ENCODE assay signal across 20 cellular contexts in genomic region chr1:167440345-167440744, GRCh38.
DNase-seq lines count a peak whose midpoint lies in the region; ATAC-seq and TF ChIP-seq lines count a peak whose summit lies in the region.
"Had no signal": no experiment of that assay in that cellular context is flagged by ENCODE, and none has a peak within 500 bp of the region (broad histone marks: within the 10 kb centered on the region; RNA-seq: fewer than 3 reads in every experiment).

No MANE protein-coding gene starts in this region.

- peaks cover 0 to 2% (median 0%) of the 10 kb centered on the region in 7 donors for H3K9me3 Mint-ChIP-seq in CD4-positive, CD25-positive, alpha-beta regulatory T cell
- H3K9me3 Mint-ChIP-seq in Calu3 (ENCODE audit: low read depth, unreplicated experiment) (no peaks in the 10 kb centered on the region), natural killer cell (no peaks in the 10 kb centered on the region)
- H3K9me3 Mint-ChIP-seq in activated naive CD8-positive, alpha-beta T cell treated with anti-CD3 and anti-CD28 coated beads, Interleukin-2, amount 50 U/mL, for 24 hours, result no peaks in the 10 kb centered on the region
- H3K9me3 Mint-ChIP-seq: activated naive CD4-positive, alpha-beta T cell treated with anti-CD3 and anti-CD28 coated beads, Interleukin-2, amount 50 U/mL, for 72 hours had no signal

- H3K27me3 Mint-ChIP-seq in CD4-positive, CD25-positive, alpha-beta regulatory T cell, result no peaks in the 10 kb centered on the region
- H3K27me3 Mint-ChIP-seq in Calu3 (ENCODE audit: unreplicated experiment) (no peaks in the 10 kb centered on the region), natural killer cell (ENCODE audit: low read depth in 2 of 2) (no peaks in the 10 kb centered on the region)
- H3K27me3 Mint-ChIP-seq in activated naive CD8-positive, alpha-beta T cell treated with anti-CD3 and anti-CD28 coated beads, Interleukin-2, amount 50 U/mL, for 24 hours, result peaks cover 2% of the 10 kb centered on the region

- H3K36me3 Mint-ChIP-seq in CD4-positive, CD25-positive, alpha-beta regulatory T cell, result peaks cover 68% of the 10 kb centered on the region
- peaks cover 8% of the 10 kb centered on the region for H3K36me3 Mint-ChIP-seq in Calu3 (ENCODE audit: insufficient read depth, unreplicated experiment)
- H3K36me3 Mint-ChIP-seq in activated naive CD8-positive, alpha-beta T cell treated with anti-CD3 and anti-CD28 coated beads, Interleukin-2, amount 50 U/mL, for 24 hours (ENCODE audit: low read depth), result peaks cover 59% of the 10 kb centered on the region
- H3K36me3 Mint-ChIP-seq in natural killer cell, result peaks cover 33% of the 10 kb centered on the region
- H3K36me3 Mint-ChIP-seq: brain had no signal

- H3K36me3 ChIP-seq in CD4-positive, CD25-positive, alpha-beta regulatory T cell (ENCODE audit: control insufficient read depth, insufficient read depth, low read length), result peaks cover 79% of the 10 kb centered on the region
- no peaks in the 10 kb centered on the region for H3K36me3 ChIP-seq in mucosa of descending colon (ENCODE audit: low read depth)
- H3K36me3 ChIP-seq: pancreas had no signal

- CTCF ChIA-PET in Calu3 (lab: Charles Lee), result interaction anchor here (0.8 kb wide), 1 partner anchor 279 kb away, joined by 3 read pairs; no protein-coding TSS in a partner anchor

- BruUV-seq in Calu3 (replicated peaks; lab: Mats Ljungman, UMichigan), result no TSS peak

- H3K4me1 ChIP-seq in CD4-positive, CD25-positive, alpha-beta regulatory T cell (ENCODE audit: control insufficient read depth, insufficient read depth, low read length, poor library complexity, severe bottlenecking), result peaks cover 92% of the 10 kb centered on the region
- H3K4me1 ChIP-seq in mucosa of descending colon (ENCODE audit: low read depth), result peaks cover 17% of the 10 kb centered on the region
- H3K4me1 ChIP-seq: foreskin keratinocyte had no signal

- H3K4me1 Mint-ChIP-seq in CD4-positive, CD25-positive, alpha-beta regulatory T cell, result peaks cover 21 to 96% (median 69%) of the 10 kb centered on the region in 4 donors
- H3K4me1 Mint-ChIP-seq in Calu3 (ENCODE audit: low read depth, unreplicated experiment) (peaks cover 19% of the 10 kb centered on the region), natural killer cell (peaks cover 89 to 95% of the 10 kb centered on the region in 2 donors)
- peaks cover 80% of the 10 kb centered on the region for H3K4me1 Mint-ChIP-seq in activated naive CD8-positive, alpha-beta T cell treated with anti-CD3 and anti-CD28 coated beads, Interleukin-2, amount 50 U/mL, for 24 hours

- DNase-seq in CD4-positive, CD25-positive, alpha-beta regulatory T cell, result no peak
- no peak for DNase-seq in Calu3
- no peak for DNase-seq in activated naive CD8-positive, alpha-beta T cell treated with anti-CD3 and anti-CD28 coated beads, Interleukin-2, amount 50 U/mL, for 24 hours
- no peak for DNase-seq in natural killer cell
- DNase-seq in RKO (ENCODE audit: low spot score), result no peak
- no peak for DNase-seq in COR-L47 (lab: John Stamatoyannopoulos, UW)
- no peak for DNase-seq in mucosa of descending colon
- DNase-seq: foreskin keratinocyte; H9; left colon; midbrain; NCI-H187 treated with DMSO at 0.1 percent for 48 hours; NCI-H446; pancreas; stimulated activated CD4-positive, alpha-beta T cell treated with anti-CD3 and anti-CD28 coated beads, Interleukin-1b, Interleukin-23, amount 100 ng/mL, for 48 hours had no signal

- TF ChIP-seq CTCF in Calu3 (IDR thresholded peaks at IDR 0.05; ENCODE audit: unreplicated experiment), result no peak
- no peak for TF ChIP-seq CTCF in natural killer cell (IDR thresholded peaks at IDR 0.05)
- TF ChIP-seq CTCF in mucosa of descending colon (IDR thresholded peaks at IDR 0.05), result no peak

- peak overlapping the region; percentile 89 to 93 (median 91) for H3K27ac Mint-ChIP-seq in CD4-positive, CD25-positive, alpha-beta regulatory T cell
- H3K27ac Mint-ChIP-seq in Calu3 (ENCODE audit: unreplicated experiment) (no peak overlapping the region), natural killer cell (peak overlapping the region; percentile 91 to 100)
- peak overlapping the region; percentile 53 for H3K27ac Mint-ChIP-seq in activated naive CD8-positive, alpha-beta T cell treated with anti-CD3 and anti-CD28 coated beads, Interleukin-2, amount 50 U/mL, for 24 hours
- H3K27ac Mint-ChIP-seq: H9 had no signal

- no peaks in the 10 kb centered on the region for H3K9me3 ChIP-seq in CD4-positive, CD25-positive, alpha-beta regulatory T cell (ENCODE audit: control insufficient read depth in 2 of 2, low read length in 2 of 2)
- H3K9me3 ChIP-seq in mucosa of descending colon, result no peaks in the 10 kb centered on the region
- H3K9me3 ChIP-seq: pancreas had no signal

- H3K27ac ChIP-seq in CD4-positive, CD25-positive, alpha-beta regulatory T cell (ENCODE audit: insufficient read depth, low read length, poor library complexity, severe bottlenecking), result peak overlapping the region; percentile 70
- H3K27ac ChIP-seq: epithelial cell of prostate, foreskin keratinocyte, HL-60, pancreas had no signal

- H3K4me3 ChIP-seq in CD4-positive, CD25-positive, alpha-beta regulatory T cell (ENCODE audit: low read depth, low read length), result no peak overlapping the region
- H3K4me3 ChIP-seq in mucosa of descending colon, result no peak overlapping the region

- intact Hi-C loops in Calu3 (cut with micrococcal nuclease; ENCODE audit: unreplicated experiment), result loop anchor here (5.0 kb wide), 1 partner anchor 213 kb away; no protein-coding TSS in a partner anchor
- intact Hi-C loops in natural killer cell (cut with micrococcal nuclease), result loop anchor here (5.0 to 10.0 kb wide), 2 partner anchors 173 to 376 kb away; no protein-coding TSS in a partner anchor
- intact Hi-C loops in mucosa of descending colon (cut with DNase I, micrococcal nuclease), result loop anchor here in 1 of 2 donors (5.0 kb wide), 1 partner anchor 373 kb away; no protein-coding TSS in a partner anchor

- no peaks in the 10 kb centered on the region for H3K27me3 ChIP-seq in CD4-positive, CD25-positive, alpha-beta regulatory T cell (ENCODE audit: control insufficient read depth, insufficient read depth, low read length)
- H3K27me3 ChIP-seq: pancreas had no signal

- ATAC-seq in CD4-positive, CD25-positive, alpha-beta regulatory T cell (ENCODE audit: low read depth in 2 of 2), result no peak
- ATAC-seq in activated naive CD8-positive, alpha-beta T cell treated with anti-CD3 and anti-CD28 coated beads, Interleukin-2, amount 50 U/mL, for 24 hours, result no peak
- ATAC-seq in natural killer cell, result no peak
- no peak for ATAC-seq in HG02852 (IDR thresholded peaks at IDR 0.05; ENCODE audit: unreplicated experiment)
- no peak for ATAC-seq in mucosa of descending colon
- ATAC-seq: left colon had no signal

- peak overlapping the region in 3 of 4 donors; percentile 34 to 65 (median 62) for H3K4me3 Mint-ChIP-seq in CD4-positive, CD25-positive, alpha-beta regulatory T cell
- H3K4me3 Mint-ChIP-seq in Calu3 (ENCODE audit: low read depth, unreplicated experiment) (peak overlapping the region; percentile 65), natural killer cell (peak overlapping the region; percentile 88)
- H3K4me3 Mint-ChIP-seq in activated naive CD8-positive, alpha-beta T cell treated with anti-CD3 and anti-CD28 coated beads, Interleukin-2, amount 50 U/mL, for 24 hours, result no peak overlapping the region
